ENCODE assay signal across 19 cellular contexts in genomic region chr6:130577178-130577919, GRCh38.
DNase-seq lines count a peak whose midpoint lies in the region; ATAC-seq and TF ChIP-seq lines count a peak whose summit lies in the region.
"Had no signal": no experiment of that assay in that cellular context is flagged by ENCODE, and none has a peak within 500 bp of the region (broad histone marks: within the 10 kb centered on the region; RNA-seq: fewer than 3 reads in every experiment).

No MANE protein-coding gene starts in this region.

- TF ChIP-seq EP300 in stomach (IDR thresholded peaks at IDR 0.05): no peak

- H3K36me3 ChIP-seq in ascending aorta: no peaks in the 10 kb centered on the region
- no peaks in the 10 kb centered on the region for H3K36me3 ChIP-seq in stomach
- H3K36me3 ChIP-seq: prostate gland, SJSA1 had no signal

- H3K4me3 Mint-ChIP-seq in activated CD8-positive, alpha-beta memory T cell treated with anti-CD3 and anti-CD28 coated beads, Interleukin-2, amount 10 ng/mL, durations not matched to agents 7 days and 5 days: peak overlapping the region; percentile 42
- peak overlapping the region; percentile 31 for H3K4me3 Mint-ChIP-seq in activated T-helper 2 cell treated with anti-CD3 and anti-CD28 coated beads, Interferon-gamma antibody, Interleukin-2, Interleukin-4, amounts not matched to agents 10 μg/mL and 5 μg/mL and 100 μg/mL, durations not matched to agents 14 hours and 24 hours and 36 hours (ENCODE audit: low read depth)
- H3K4me3 Mint-ChIP-seq: neural crest cell had no signal

- CTCF ChIA-PET in activated CD8-positive, alpha-beta memory T cell treated with anti-CD3 and anti-CD28 coated beads, Interleukin-2, amount 10 ng/mL, durations not matched to agents 7 days and 5 days (lab: Charles Lee): interaction anchor here (0.6 to 2.5 kb wide), 4 partner anchors 9 to 64 kb away, joined by 3 to 18 read pairs (median 4); no protein-coding TSS in a partner anchor

- DNase-seq in activated CD8-positive, alpha-beta memory T cell treated with anti-CD3 and anti-CD28 coated beads, Interleukin-2, amount 10 ng/mL, durations not matched to agents 7 days and 5 days: peak; percentile 41
- DNase-seq in activated CD8-positive, alpha-beta memory T cell treated with anti-CD3 and anti-CD28 coated beads, Interleukin-2, amount 50 U/mL, for 48 hours: no peak
- peak; percentile 86 for DNase-seq in Jurkat, Clone E6-1 (ENCODE audit: low read depth, low spot score)
- no peak for DNase-seq in activated T-helper 2 cell treated with anti-CD3 and anti-CD28 coated beads, Interferon-gamma antibody, Interleukin-2, Interleukin-4, amounts not matched to agents 10 μg/mL and 5 μg/mL and 100 μg/mL, durations not matched to agents 14 hours and 24 hours and 36 hours (ENCODE audit: low spot score)
- DNase-seq in renal cortical epithelial cell (ENCODE audit: low read depth) (peak; percentile 48), putamen (ENCODE audit: low spot score) (no peak), ascending aorta (ENCODE audit: low spot score in 2 of 2) (no peak), stomach (no peak)
- DNase-seq: foreskin melanocyte, H7, mesendoderm, NCI-H1436, T-helper 9 cell had no signal

- no peaks in the 10 kb centered on the region for H3K9me3 ChIP-seq in ascending aorta
- H3K9me3 ChIP-seq in stomach: no peaks in the 10 kb centered on the region
- H3K9me3 ChIP-seq: prostate gland, SJSA1 had no signal

- no peak overlapping the region for H3K4me3 ChIP-seq in Jurkat, Clone E6-1 (ENCODE audit: low read length)
- no peak overlapping the region for H3K4me3 ChIP-seq in ascending aorta
- no peak overlapping the region for H3K4me3 ChIP-seq in stomach
- H3K4me3 ChIP-seq: prostate gland, SJSA1 had no signal

- H3K27me3 ChIP-seq in ascending aorta (no peaks in the 10 kb centered on the region), stomach (no peaks in the 10 kb centered on the region)
- H3K27me3 ChIP-seq: SJSA1 had no signal

- no peak for ATAC-seq in activated CD8-positive, alpha-beta memory T cell treated with anti-CD3 and anti-CD28 coated beads, Interleukin-2, amount 10 ng/mL, durations not matched to agents 7 days and 5 days
- ATAC-seq: activated CD4-positive, CD25-positive, alpha-beta regulatory T cell treated with anti-CD3 and anti-CD28 coated beads, Interleukin-2, amount 50 U/mL, for 24 hours; HepG2; Panc1 had no signal

- no peak for TF ChIP-seq POLR2A in stomach (IDR thresholded peaks at IDR 0.05)

- TF ChIP-seq CTCF in ascending aorta (IDR thresholded peaks at IDR 0.05): no peak
- TF ChIP-seq CTCF in stomach (IDR thresholded peaks at IDR 0.05): no peak

- H3K27ac ChIP-seq in ascending aorta (no peak overlapping the region), stomach (no peak overlapping the region)
- H3K27ac ChIP-seq: prostate gland, SJSA1 had no signal

- no peaks in the 10 kb centered on the region for H3K27me3 Mint-ChIP-seq in activated CD8-positive, alpha-beta memory T cell treated with anti-CD3 and anti-CD28 coated beads, Interleukin-2, amount 10 ng/mL, durations not matched to agents 7 days and 5 days
- H3K27me3 Mint-ChIP-seq in activated T-helper 2 cell treated with anti-CD3 and anti-CD28 coated beads, Interferon-gamma antibody, Interleukin-2, Interleukin-4, amounts not matched to agents 10 μg/mL and 5 μg/mL and 100 μg/mL, durations not matched to agents 14 hours and 24 hours and 36 hours (ENCODE audit: low read depth): no peaks in the 10 kb centered on the region

- intact Hi-C loops in activated T-helper 2 cell treated with anti-CD3 and anti-CD28 coated beads, Interferon-gamma antibody, Interleukin-2, Interleukin-4, amounts not matched to agents 10 μg/mL and 5 μg/mL and 100 μg/mL, durations not matched to agents 14 hours and 24 hours and 36 hours (cut with micrococcal nuclease): loop anchor here (2.0 to 10.0 kb wide), 2 partner anchors 63 to 117 kb away; no protein-coding TSS in a partner anchor
- intact Hi-C loops in ascending aorta (cut with DNase I) (no loop called here), stomach (cut with DNase I; ENCODE audit: low total_unique reads) (no loop called here)

- H3K36me3 Mint-ChIP-seq in activated CD8-positive, alpha-beta memory T cell treated with anti-CD3 and anti-CD28 coated beads, Interleukin-2, amount 10 ng/mL, durations not matched to agents 7 days and 5 days: peaks cover 51% of the 10 kb centered on the region
- peaks cover 49% of the 10 kb centered on the region for H3K36me3 Mint-ChIP-seq in activated T-helper 2 cell treated with anti-CD3 and anti-CD28 coated beads, Interferon-gamma antibody, Interleukin-2, Interleukin-4, amounts not matched to agents 10 μg/mL and 5 μg/mL and 100 μg/mL, durations not matched to agents 14 hours and 24 hours and 36 hours (ENCODE audit: low read depth)

- WGBS in stomach, 5 donors: 53 to 71% (median 57%) methylated on average over 8 of the region's 8 CpGs

- peak overlapping the region; percentile 90 for H3K27ac Mint-ChIP-seq in activated CD8-positive, alpha-beta memory T cell treated with anti-CD3 and anti-CD28 coated beads, Interleukin-2, amount 10 ng/mL, durations not matched to agents 7 days and 5 days
- peak overlapping the region; percentile 36 for H3K27ac Mint-ChIP-seq in activated T-helper 2 cell treated with anti-CD3 and anti-CD28 coated beads, Interferon-gamma antibody, Interleukin-2, Interleukin-4, amounts not matched to agents 10 μg/mL and 5 μg/mL and 100 μg/mL, durations not matched to agents 14 hours and 24 hours and 36 hours

- H3K4me1 ChIP-seq in ascending aorta (no peaks in the 10 kb centered on the region), stomach (no peaks in the 10 kb centered on the region)
- H3K4me1 ChIP-seq: prostate gland, SJSA1 had no signal

- H3K4me1 Mint-ChIP-seq in activated CD8-positive, alpha-beta memory T cell treated with anti-CD3 and anti-CD28 coated beads, Interleukin-2, amount 10 ng/mL, durations not matched to agents 7 days and 5 days: peaks cover 39% of the 10 kb centered on the region
- H3K4me1 Mint-ChIP-seq in activated T-helper 2 cell treated with anti-CD3 and anti-CD28 coated beads, Interferon-gamma antibody, Interleukin-2, Interleukin-4, amounts not matched to agents 10 μg/mL and 5 μg/mL and 100 μg/mL, durations not matched to agents 14 hours and 24 hours and 36 hours (ENCODE audit: low read depth): peaks cover 40% of the 10 kb centered on the region
- H3K4me1 Mint-ChIP-seq: neural crest cell had no signal

- peaks cover 4% of the 10 kb centered on the region for H3K9me3 Mint-ChIP-seq in activated CD8-positive, alpha-beta memory T cell treated with anti-CD3 and anti-CD28 coated beads, Interleukin-2, amount 10 ng/mL, durations not matched to agents 7 days and 5 days (ENCODE audit: low read depth)
- H3K9me3 Mint-ChIP-seq in activated T-helper 2 cell treated with anti-CD3 and anti-CD28 coated beads, Interferon-gamma antibody, Interleukin-2, Interleukin-4, amounts not matched to agents 10 μg/mL and 5 μg/mL and 100 μg/mL, durations not matched to agents 14 hours and 24 hours and 36 hours: peaks cover 26% of the 10 kb centered on the region
- H3K9me3 Mint-ChIP-seq: neural crest cell had no signal

Comparison
In these comparisons a context has a peak if more than half of its experiments do, and no peak if none do; other contexts are left out.
1. DNase-seq: peak in activated CD8-positive, alpha-beta memory T cell treated with anti-CD3 and anti-CD28 coated beads, Interleukin-2, amount 10 ng/mL, durations not matched to agents 7 days and 5 days (single experiment), Jurkat, Clone E6-1 (single experiment) and renal cortical epithelial cell (single experiment); none in activated CD8-positive, alpha-beta memory T cell treated with anti-CD3 and anti-CD28 coated beads, Interleukin-2, amount 50 U/mL, for 48 hours (single experiment), activated T-helper 2 cell treated with anti-CD3 and anti-CD28 coated beads, Interferon-gamma antibody, Interleukin-2, Interleukin-4, amounts not matched to agents 10 μg/mL and 5 μg/mL and 100 μg/mL, durations not matched to agents 14 hours and 24 hours and 36 hours (single experiment), putamen (single experiment), ascending aorta (0 of 2) and stomach (single experiment).